In genomic region chr2:38685116-38685735, GRCh38 we compare ENCODE assay signal across 1 cellular context.
TF ChIP-seq lines count a peak whose summit lies in the region.

No MANE protein-coding gene starts in this region.

TF ChIP-seq in HepG2, 621 proteins besides CTCF, POLR2A, EP300 and RAD21 (continued from another document and continues in another):
- TF ChIP-seq MXD1 (CRISPR knock-in tag; IDR thresholded peaks at IDR 0.05) (no peak), ZNF616 (CRISPR knock-in tag; IDR thresholded peaks at IDR 0.05; ENCODE audit: low read depth) (no peak), ONECUT2 (CRISPR knock-in tag; IDR thresholded peaks at IDR 0.05) (no peak), CENPBD1 (CRISPR knock-in tag; IDR thresholded peaks at IDR 0.05; ENCODE audit: borderline replicate concordance, low read depth) (no peak), ZNF564 (CRISPR knock-in tag; IDR thresholded peaks at IDR 0.05) (no peak), ZNF772 (CRISPR knock-in tag; IDR thresholded peaks at IDR 0.05) (no peak), HNRNPL (IDR thresholded peaks at IDR 0.05; ENCODE audit: low read depth, low read length) (no peak), CHD2 (IDR thresholded peaks at IDR 0.05; ENCODE audit: low read depth, low read length) (no peak), PRPF4 (IDR thresholded peaks at IDR 0.05; ENCODE audit: low read depth, low read length, poor library complexity, severe bottlenecking) (no peak), PBX2 (CRISPR knock-in tag; IDR thresholded peaks at IDR 0.05) (no peak), SRF (IDR thresholded peaks at IDR 0.05; ENCODE audit: low read depth, low read length) (no peak), STAT5B (CRISPR knock-in tag; IDR thresholded peaks at IDR 0.05) (no peak), ZBTB44 (CRISPR knock-in tag; IDR thresholded peaks at IDR 0.05) (no peak), ZNF367 (CRISPR knock-in tag; IDR thresholded peaks at IDR 0.05; ENCODE audit: borderline replicate concordance) (no peak), SIX1 (CRISPR knock-in tag; IDR thresholded peaks at IDR 0.05; ENCODE audit: borderline replicate concordance) (peak; percentile 44; the same call in 1 of the 2 replicates), PHF5A (CRISPR knock-in tag; IDR thresholded peaks at IDR 0.05; ENCODE audit: low read depth, unreplicated experiment) (no peak), RFX5 (IDR thresholded peaks at IDR 0.05; ENCODE audit: low read depth, low read length) (no peak), SIN3A (IDR thresholded peaks at IDR 0.05; ENCODE audit: borderline replicate concordance, low read depth, low read length) (no peak), CSRNP2 (CRISPR knock-in tag; conservative IDR thresholded peaks at IDR 0.05; ENCODE audit: low read depth) (no peak), ZFP91 (CRISPR knock-in tag; IDR thresholded peaks at IDR 0.05; ENCODE audit: borderline replicate concordance) (no peak; the same call in 1 of the 2 replicates), PAX8 (CRISPR knock-in tag; IDR thresholded peaks at IDR 0.05; ENCODE audit: borderline replicate concordance) (no peak), RBM39 (IDR thresholded peaks at IDR 0.05; ENCODE audit: low read depth, low read length, poor library complexity, severe bottlenecking) (no peak), KDM4B (CRISPR knock-in tag; IDR thresholded peaks at IDR 0.05) (no peak), ZNF414 (CRISPR knock-in tag; IDR thresholded peaks at IDR 0.05) (no peak), ZBTB20 (CRISPR knock-in tag; IDR thresholded peaks at IDR 0.05; ENCODE audit: borderline replicate concordance, low read depth) (no peak), RNF2 (conservative IDR thresholded peaks at IDR 0.05; ENCODE audit: low read depth) (no peak), EZH2 (conservative IDR thresholded peaks at IDR 0.05; ENCODE audit: low read depth, low read length) (no peak), ZNF441 (CRISPR knock-in tag; IDR thresholded peaks at IDR 0.05; ENCODE audit: borderline replicate concordance) (no peak), SETDB1 (CRISPR knock-in tag; IDR thresholded peaks at IDR 0.05; ENCODE audit: borderline replicate concordance) (no peak), NBN (conservative IDR thresholded peaks at IDR 0.05) (no peak), KMT2B (CRISPR knock-in tag; IDR thresholded peaks at IDR 0.05) (no peak; the same call in 1 of the 2 replicates), ZFAT (CRISPR knock-in tag; conservative IDR thresholded peaks at IDR 0.05) (no peak), SNAI1 (CRISPR knock-in tag; IDR thresholded peaks at IDR 0.05; ENCODE audit: borderline replicate concordance) (no peak), ZNF567 (CRISPR knock-in tag; IDR thresholded peaks at IDR 0.05; ENCODE audit: borderline replicate concordance) (no peak), ZFP62 (CRISPR knock-in tag; IDR thresholded peaks at IDR 0.05) (no peak), MAFG (CRISPR knock-in tag; IDR thresholded peaks at IDR 0.05) (no peak), ZNF839 (CRISPR knock-in tag; IDR thresholded peaks at IDR 0.05; ENCODE audit: borderline replicate concordance) (no peak), CC2D1A (CRISPR knock-in tag; IDR thresholded peaks at IDR 0.05) (no peak), MIER3 (CRISPR knock-in tag; IDR thresholded peaks at IDR 0.05; ENCODE audit: borderline replicate concordance) (no peak), LBX2 (CRISPR knock-in tag; IDR thresholded peaks at IDR 0.05; ENCODE audit: borderline replicate concordance) (no peak), ZNF18 (CRISPR knock-in tag; IDR thresholded peaks at IDR 0.05; ENCODE audit: insufficient replicate concordance) (no peak), ZBTB8A (CRISPR knock-in tag; IDR thresholded peaks at IDR 0.05; ENCODE audit: borderline replicate concordance, low read depth) (no peak), ZNF747 (CRISPR knock-in tag; IDR thresholded peaks at IDR 0.05; ENCODE audit: borderline replicate concordance) (no peak), PHF8 (CRISPR knock-in tag; IDR thresholded peaks at IDR 0.05) (no peak), TMF1 (CRISPR knock-in tag; IDR thresholded peaks at IDR 0.05; ENCODE audit: low read depth) (no peak), ZNF501 (CRISPR knock-in tag; IDR thresholded peaks at IDR 0.05) (no peak), ZNF646 (CRISPR knock-in tag; IDR thresholded peaks at IDR 0.05) (no peak), SMAD1 (CRISPR knock-in tag; IDR thresholded peaks at IDR 0.05; ENCODE audit: borderline replicate concordance, low read depth) (no peak), FOXP4 (CRISPR knock-in tag; IDR thresholded peaks at IDR 0.05) (peak; percentile 74), NR2F6 (IDR thresholded peaks at IDR 0.05) (peak; percentile 8; the same call in 1 of the 2 replicates), NR2F6 (CRISPR knock-in tag; IDR thresholded peaks at IDR 0.05) (peak; percentile 62)
